Comparison of ENCODE assay signal across 8 cellular contexts in genomic region chr9:14326264-14326826, GRCh38. TPM values are rescaled to one million over a fixed set of nuclear protein-coding genes. Genes with fewer than 3 reads are reported as not detected.
DNase-seq lines count a peak whose midpoint lies in the region; ATAC-seq and TF ChIP-seq lines count a peak whose summit lies in the region.
"Had no signal": no experiment of that assay in that cellular context is flagged by ENCODE, and none has a peak within 500 bp of the region (broad histone marks: within the 10 kb centered on the region; RNA-seq: fewer than 3 reads in every experiment).

No MANE protein-coding gene starts in this region.

- peak; percentile 30 for ATAC-seq in GM18873 (IDR thresholded peaks at IDR 0.05; ENCODE audit: low FRiP score, unreplicated experiment)
- ATAC-seq in HG02973 (IDR thresholded peaks at IDR 0.05; ENCODE audit: unreplicated experiment) = no peak
- ATAC-seq: HCT116 had no signal

- H3K27ac ChIP-seq in MM.1S (ENCODE audit: low read length) (peak overlapping the region; percentile 39; the same call in 1 of the 2 replicates), prostate gland (peak overlapping the region; percentile 24 to 40)

- H3K27me3 ChIP-seq in MM.1S (replicated peaks; ENCODE audit: insufficient read depth, low read length) (peaks cover 3% of the 10 kb centered on the region; the same call in 1 of the 2 replicates), prostate gland (replicated peaks; ENCODE audit: insufficient read depth) (no peaks in the 10 kb centered on the region)

- 53% methylated on average over 3 of the region's 3 CpGs for WGBS in prostate gland

- no peaks in the 10 kb centered on the region for H3K79me2 ChIP-seq in MM.1S (ENCODE audit: low read length)

- H3K9me3 ChIP-seq in MM.1S (replicated peaks; ENCODE audit: insufficient read depth, low read length) = no peaks in the 10 kb centered on the region
- H3K9me3 ChIP-seq in prostate gland = no peaks in the 10 kb centered on the region

- H3K4me1 ChIP-seq in MM.1S (ENCODE audit: low read length) (peaks cover 11% of the 10 kb centered on the region), prostate gland (replicated peaks) (no peaks in the 10 kb centered on the region)

- H3K4me3 ChIP-seq in MM.1S (ENCODE audit: low read length) (no peak overlapping the region), prostate gland (no peak overlapping the region)

- no peak for TF ChIP-seq POLR2A in prostate gland (IDR thresholded peaks at IDR 0.05)

- H3K9me2 ChIP-seq in MM.1S (replicated peaks; ENCODE audit: insufficient read depth, low read length) = no peaks in the 10 kb centered on the region

- H4K20me1 ChIP-seq in MM.1S (ENCODE audit: insufficient read depth, low read length) = no peaks in the 10 kb centered on the region

- intact Hi-C loops in prostate gland (cut with DNase I) = no loop called here

- no peaks in the 10 kb centered on the region for H3K36me3 ChIP-seq in MM.1S (replicated peaks; ENCODE audit: insufficient read depth, low read length)
- no peaks in the 10 kb centered on the region for H3K36me3 ChIP-seq in prostate gland

- no peak overlapping the region for H3K9ac ChIP-seq in MM.1S (ENCODE audit: low read length)

- no peak overlapping the region for H2AFZ ChIP-seq in MM.1S (ENCODE audit: low read length)

- TF ChIP-seq CTCF in MM.1S (IDR thresholded peaks at IDR 0.05; ENCODE audit: low read length) (no peak), prostate gland (IDR thresholded peaks at IDR 0.05) (no peak)

- peaks cover 14% of the 10 kb centered on the region for H3F3A ChIP-seq in MM.1S (ENCODE audit: insufficient read depth, low read length)

- H3K4me2 ChIP-seq in MM.1S (ENCODE audit: low read depth, low read length) = peak overlapping the region; percentile 27; the same call in 1 of the 2 replicates

- DNase-seq in MM.1S (peak; percentile 82), SHP77 treated with DMSO at 0.1 percent for 48 hours (lab: John Stamatoyannopoulos, UW) (peak; percentile 96), prostate gland (ENCODE audit: low spot score) (peak; percentile 75), HPDE6-E6E7 (ENCODE audit: extremely low spot score) (no peak)
- DNase-seq in activated naive CD4-positive, alpha-beta T cell treated with Interleukin-2 at 50 U/mL for 16 hours = no peak

RNA-seq across cellular contexts. Expression of gene NFIB, which starts 12.4 kb away (rescaled TPM):
- 100 to 1,000 TPM; 131 to 165 TPM for total RNA-seq in prostate gland

Comparison
In these comparisons a context has a peak if more than half of its experiments do, and no peak if none do; other contexts are left out.
1. DNase-seq: peak in MM.1S (single experiment), SHP77 treated with DMSO at 0.1 percent for 48 hours (single experiment) and prostate gland (single experiment); none in HPDE6-E6E7 (single experiment) and activated naive CD4-positive, alpha-beta T cell treated with Interleukin-2 at 50 U/mL for 16 hours (single experiment).